In genomic region chr20:50555687-50556086, GRCh38 we compare ENCODE assay signal across 13 cellular contexts.
"Had no signal": no experiment of that assay in that cellular context is flagged by ENCODE, and none has a peak within 500 bp of the region (broad histone marks: within the 10 kb centered on the region; RNA-seq: fewer than 3 reads in every experiment).

No MANE protein-coding gene starts in this region.

- DNase-seq: activated CD4-positive, alpha-beta T cell treated with anti-CD3 and anti-CD28 coated beads, Interleukin-2, amount 50 U/mL, for 1 hour; activated effector memory CD4-positive, alpha-beta T cell treated with Interleukin-2 at 50 U/mL for 16 hours; effector CD4-positive, alpha-beta T cell; gastrocnemius medialis; heart left ventricle; left ventricle myocardium inferior; mesenchymal stem cell; mucosa of descending colon; naive B cell; stimulated activated naive CD4-positive, alpha-beta T cell; thyroid gland had no signal

- H3K27ac Mint-ChIP-seq: naive B cell; T-helper 1 cell treated with Interleukin-12 subunit alpha and Interleukin-12 subunit beta and Interleukin-4 antibody, amounts not matched to agents 30 μg/mL and 1 μg/mL, for 36 hours had no signal

- H3K36me3 Mint-ChIP-seq: naive B cell had no signal

- H3K27me3 Mint-ChIP-seq: naive B cell had no signal

- H3K4me3 Mint-ChIP-seq: neural crest cell; T-helper 1 cell treated with Interleukin-12 subunit alpha and Interleukin-12 subunit beta and Interleukin-4 antibody, amounts not matched to agents 30 μg/mL and 1 μg/mL, for 36 hours had no signal

- H3K4me1 Mint-ChIP-seq: neural crest cell had no signal

- H3K9me3 Mint-ChIP-seq: neural crest cell; T-helper 1 cell treated with Interleukin-12 subunit alpha and Interleukin-12 subunit beta and Interleukin-4 antibody, amounts not matched to agents 30 μg/mL and 1 μg/mL, for 36 hours had no signal
